Comparison of ENCODE assay signal across 1 cellular context in the genomic region with DNA sequence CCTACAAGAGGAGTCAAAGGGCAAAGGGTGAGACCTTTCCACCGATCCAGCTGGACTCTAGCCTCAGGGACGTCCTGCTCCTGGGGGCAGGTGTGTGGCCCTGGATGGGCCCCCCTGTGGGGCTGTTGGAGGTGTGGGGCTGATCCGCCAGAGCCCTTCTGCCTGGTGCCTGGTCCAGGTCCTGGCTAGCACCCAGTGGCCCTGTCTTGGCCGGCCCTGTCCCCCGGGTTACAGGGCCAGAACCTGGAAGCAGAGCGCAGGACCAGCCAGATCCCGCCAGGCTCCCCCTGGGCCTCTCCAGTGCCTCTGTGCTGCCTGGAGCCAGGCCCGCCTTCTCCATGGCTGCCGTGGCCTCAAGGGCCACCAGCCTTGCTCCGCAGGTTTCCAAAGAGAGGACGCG. TPM values are rescaled to one million over a fixed set of nuclear protein-coding genes. Genes with fewer than 3 reads are reported as not detected.
"Had no signal": no experiment of that assay in that cellular context is flagged by ENCODE, and none has a peak within 500 bp of the region (broad histone marks: within the 10 kb centered on the region; RNA-seq: fewer than 3 reads in every experiment).

No MANE protein-coding gene starts in this region.

RNA-seq across cellular contexts. Expression of gene FKBP1C, which starts 19.2 kb away (rescaled TPM):
- polyA plus RNA-seq: IgD-negative memory B cell had no signal
